In genomic region chr2:129923265-129924141, GRCh38 we compare ENCODE assay signal across 8 cellular contexts. TPM values are rescaled to one million over a fixed set of nuclear protein-coding genes. Genes with fewer than 3 reads are reported as not detected.
DNase-seq lines count a peak whose midpoint lies in the region; ATAC-seq, FAIRE-seq and TF ChIP-seq lines count a peak whose summit lies in the region.

No MANE protein-coding gene starts in this region.

- H3K36me3 ChIP-seq in osteoblast (ENCODE audit: insufficient read depth, low read length): no peaks in the 10 kb centered on the region

- H3K27ac ChIP-seq in osteoblast (ENCODE audit: low read depth, low read length): no peak overlapping the region

- ATAC-seq in HG03520 (IDR thresholded peaks at IDR 0.05; ENCODE audit: unreplicated experiment): no peak

- no peaks in the 10 kb centered on the region for H3K9me3 ChIP-seq in osteoblast (ENCODE audit: low read depth, low read length)

- H3K4me2 ChIP-seq in osteoblast (ENCODE audit: insufficient read depth, low read length): no peak overlapping the region

- DNase-seq in stimulated activated CD4-positive, alpha-beta T cell treated with anti-CD3 and anti-CD28 coated beads, Interleukin-12 subunit alpha, Interleukin-12 subunit beta, amount 100 ng/mL, for 4 hours: peak; percentile 20
- no peak for DNase-seq in stimulated activated CD4-positive, alpha-beta T cell treated with anti-CD3 and anti-CD28 coated beads, Interleukin-4, amount 100 ng/mL, for 24 hours
- DNase-seq in NCI-H1417 (lab: John Stamatoyannopoulos, UW) (peak; percentile 59 to 79 (median 67)), fibroblast of villous mesenchyme (ENCODE audit: low read depth) (peak; percentile 33), osteoblast (ENCODE audit: insufficient read length, low spot score, missing footprints) (no peak), NCI-H446 treated with DMSO at 0.1 percent for 48 hours (lab: John Stamatoyannopoulos, UW) (no peak)

- H3K4me3 ChIP-seq in fibroblast of villous mesenchyme (ENCODE audit: low read depth, low read length): no peak overlapping the region
- H3K4me3 ChIP-seq in osteoblast (ENCODE audit: insufficient read depth, low read length): no peak overlapping the region

- peak; percentile 96 for FAIRE-seq in TTC549 (lab: Jason Lieb, UNC)

- no peaks in the 10 kb centered on the region for H4K20me1 ChIP-seq in osteoblast (ENCODE audit: insufficient read depth, low read length)

- TF ChIP-seq CTCF in fibroblast of villous mesenchyme (IDR thresholded peaks at IDR 0.05; ENCODE audit: insufficient read depth, low read depth, low read length) (peak; percentile 52), osteoblast (IDR thresholded peaks at IDR 0.05; ENCODE audit: extremely low read depth, low read depth, low read length) (peak; percentile 52)

- H3K4me1 ChIP-seq in osteoblast (ENCODE audit: insufficient read depth, low read length): no peaks in the 10 kb centered on the region

- no peaks in the 10 kb centered on the region for H3K79me2 ChIP-seq in osteoblast (ENCODE audit: insufficient read depth, low read length)

- H2AFZ ChIP-seq in osteoblast (ENCODE audit: low read length): no peak overlapping the region

- no peaks in the 10 kb centered on the region for H3K27me3 ChIP-seq in osteoblast (ENCODE audit: insufficient read depth, low read length)

RNA-seq across cellular contexts. Expression of gene RAB6C, which starts 56.0 kb away (rescaled TPM):
- under 0.01 TPM in 1 of 2 replicates, not detected in the other for total RNA-seq in fibroblast of villous mesenchyme
- not detected in 2 replicates for total RNA-seq in osteoblast

Comparison
In these comparisons a context has a peak if more than half of its experiments do, and no peak if none do; other contexts are left out.
1. DNase-seq: peak in stimulated activated CD4-positive, alpha-beta T cell treated with anti-CD3 and anti-CD28 coated beads, Interleukin-12 subunit alpha, Interleukin-12 subunit beta, amount 100 ng/mL, for 4 hours (single experiment), NCI-H1417 (3 of 3) and fibroblast of villous mesenchyme (single experiment); none in stimulated activated CD4-positive, alpha-beta T cell treated with anti-CD3 and anti-CD28 coated beads, Interleukin-4, amount 100 ng/mL, for 24 hours (single experiment), osteoblast (single experiment) and NCI-H446 treated with DMSO at 0.1 percent for 48 hours (single experiment).